Comparison of ENCODE assay signal across 8 cellular contexts in genomic region chrX:45683914-45684313, GRCh38.
"Had no signal": no experiment of that assay in that cellular context is flagged by ENCODE, and none has a peak within 500 bp of the region (broad histone marks: within the 10 kb centered on the region; RNA-seq: fewer than 3 reads in every experiment).

No MANE protein-coding gene starts in this region.

- H2AFZ ChIP-seq: GM23338 had no signal

- H3K4me3 Mint-ChIP-seq: GM23338, H9, IgD-negative memory B cell had no signal

- H3K36me3 Mint-ChIP-seq: IgD-negative memory B cell had no signal

- H3K9me3 Mint-ChIP-seq: GM23338 had no signal

- ATAC-seq: GM23338 had no signal

- H3K4me1 Mint-ChIP-seq: GM23338, H9, IgD-negative memory B cell had no signal

- H3K4me3 ChIP-seq: GM23338 had no signal

- FAIRE-seq: H1, H54, HTR-8/SVneo had no signal

- DNase-seq: H9, HCEC 1CT, KBM-7 had no signal

- H3K4me2 ChIP-seq: GM23338 had no signal

- H3K27ac Mint-ChIP-seq: GM23338, H9, IgD-negative memory B cell had no signal
